ENCODE assay signal across 8 cellular contexts in genomic region chr13:96052655-96053002, GRCh38. TPM values are rescaled to one million over a fixed set of nuclear protein-coding genes. Genes with fewer than 3 reads are reported as not detected.
DNase-seq lines count a peak whose midpoint lies in the region; ATAC-seq lines count a peak whose summit lies in the region.

No MANE protein-coding gene starts in this region.

- H3K36me3 Mint-ChIP-seq in activated naive CD8-positive, alpha-beta T cell treated with anti-CD3 and anti-CD28 coated beads for 36 hours = peaks cover 2% of the 10 kb centered on the region

- intact Hi-C loops in left cardiac atrium (cut with DNase I) = no loop called here

- H3K27me3 ChIP-seq in ACC112 (ENCODE audit: insufficient read depth, low read length) (no peaks in the 10 kb centered on the region), rectal smooth muscle tissue (ENCODE audit: control insufficient read depth, insufficient read depth, low read length) (no peaks in the 10 kb centered on the region)

- peak; percentile 64 for ATAC-seq in GM18519 (IDR thresholded peaks at IDR 0.05; ENCODE audit: low FRiP score, unreplicated experiment)
- peak; percentile 71 for ATAC-seq in HG02973 (IDR thresholded peaks at IDR 0.05; ENCODE audit: unreplicated experiment)
- ATAC-seq in left cardiac atrium = peak; percentile 49 to 68

- H3K4me3 ChIP-seq in ACC112 (ENCODE audit: low read depth, low read length) = peak overlapping the region; percentile 96
- peak overlapping the region; percentile 95 for H3K4me3 ChIP-seq in rectal smooth muscle tissue (ENCODE audit: low read length)

- H3K36me3 ChIP-seq in ACC112 (ENCODE audit: insufficient read depth, low read length) = no peaks in the 10 kb centered on the region
- H3K36me3 ChIP-seq in rectal smooth muscle tissue (ENCODE audit: control insufficient read depth, insufficient read depth, low read length) = no peaks in the 10 kb centered on the region

- H3K27ac Mint-ChIP-seq in activated naive CD8-positive, alpha-beta T cell treated with anti-CD3 and anti-CD28 coated beads for 36 hours = no peak overlapping the region

- H3K9me3 Mint-ChIP-seq in activated naive CD8-positive, alpha-beta T cell treated with anti-CD3 and anti-CD28 coated beads for 36 hours = peaks cover 3% of the 10 kb centered on the region

- H2AFZ ChIP-seq in ACC112 (ENCODE audit: low read length, unreplicated experiment) = peak overlapping the region; percentile 78

- H3K4me1 ChIP-seq in ACC112 (ENCODE audit: control insufficient read depth, insufficient read depth, low read length, unreplicated experiment) (no peaks in the 10 kb centered on the region), rectal smooth muscle tissue (ENCODE audit: control insufficient read depth, insufficient read depth, low read length) (no peaks in the 10 kb centered on the region)

- DNase-seq in NCI-H2171 (lab: John Stamatoyannopoulos, UW) = peak; percentile 35
- no peak for DNase-seq in activated naive CD8-positive, alpha-beta T cell treated with anti-CD3 and anti-CD28 coated beads for 36 hours
- no peak for DNase-seq in left cardiac atrium
- DNase-seq in activated T-cell treated with anti-CD3 and anti-CD28 coated beads, Interleukin-2, amount 50 U/mL, for 48 hours = no peak

- peaks cover 65% of the 10 kb centered on the region for H3K27me3 Mint-ChIP-seq in activated naive CD8-positive, alpha-beta T cell treated with anti-CD3 and anti-CD28 coated beads for 36 hours

- peaks cover 7% of the 10 kb centered on the region for H3K4me1 Mint-ChIP-seq in activated naive CD8-positive, alpha-beta T cell treated with anti-CD3 and anti-CD28 coated beads for 36 hours

- peaks cover 27% of the 10 kb centered on the region for H3K79me2 ChIP-seq in ACC112 (ENCODE audit: control insufficient read depth, insufficient read depth, low read length, unreplicated experiment)

- peak overlapping the region; percentile 56 for H3K4me3 Mint-ChIP-seq in activated naive CD8-positive, alpha-beta T cell treated with anti-CD3 and anti-CD28 coated beads for 36 hours

- peak overlapping the region; percentile 78 for H3K27ac ChIP-seq in ACC112 (ENCODE audit: low read depth, low read length)
- peak overlapping the region; percentile 57 for H3K27ac ChIP-seq in rectal smooth muscle tissue (ENCODE audit: low read depth, low read length)

- peak overlapping the region; percentile 53 for H3K9ac ChIP-seq in rectal smooth muscle tissue (ENCODE audit: low read length)

RNA-seq across cellular contexts. Expression of gene UGGT2, which starts 0.6 kb away (rescaled TPM):
- total RNA-seq in activated naive CD8-positive, alpha-beta T cell treated with anti-CD3 and anti-CD28 coated beads for 36 hours = under 1 TPM in 1 of 2 experiments, not detected in 1; 0.16 TPM
- total RNA-seq in left cardiac atrium = 10 to 100 TPM; 17.0 to 27.3 TPM

RNA-seq across cellular contexts. Expression of gene HS6ST3, which starts 37.3 kb away (rescaled TPM):
- total RNA-seq in activated naive CD8-positive, alpha-beta T cell treated with anti-CD3 and anti-CD28 coated beads for 36 hours = not detected
- total RNA-seq in left cardiac atrium = under 1 TPM; 0.35 to 0.42 TPM

Comparison
In these comparisons a context has a peak if more than half of its experiments do, and no peak if none do; other contexts are left out.
1. RNA of gene UGGT2, which starts 0.6 kb away (total RNA-seq): 17.0 to 27.3 TPM in left cardiac atrium; 0.16 TPM in activated naive CD8-positive, alpha-beta T cell treated with anti-CD3 and anti-CD28 coated beads for 36 hours; every median in the first group is over 10 times any median in the second.
2. Peak in every context shown above with its lines, with median percentiles within 50 percentile points of each other: ATAC-seq.